In the genomic region with DNA sequence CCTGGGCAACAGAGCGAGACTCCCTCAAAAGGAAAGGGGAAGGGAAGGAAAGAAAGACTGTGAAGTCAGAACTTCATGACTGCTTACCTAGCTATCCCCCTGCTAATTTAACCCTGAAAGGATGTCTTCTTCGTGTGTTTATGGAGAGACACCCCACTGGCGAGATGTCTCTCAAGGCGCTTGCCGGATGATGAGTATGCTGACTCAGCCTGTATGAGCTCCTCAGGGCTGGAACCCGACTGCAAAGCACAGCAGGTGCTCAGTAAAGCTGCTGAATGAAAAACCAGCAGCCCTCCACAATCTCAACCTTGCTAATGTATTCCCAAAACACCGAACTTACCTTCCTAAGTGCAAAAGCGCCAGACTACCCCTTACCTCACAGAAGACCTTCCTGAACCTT, we compare ENCODE assay signal across 1 cellular context.
TF ChIP-seq lines count a peak whose summit lies in the region.

No MANE protein-coding gene starts in this region.

TF ChIP-seq in WTC11, 78 proteins besides CTCF, POLR2A, EP300 and RAD21 (continued from another document):
- TF ChIP-seq, protein P1, sequence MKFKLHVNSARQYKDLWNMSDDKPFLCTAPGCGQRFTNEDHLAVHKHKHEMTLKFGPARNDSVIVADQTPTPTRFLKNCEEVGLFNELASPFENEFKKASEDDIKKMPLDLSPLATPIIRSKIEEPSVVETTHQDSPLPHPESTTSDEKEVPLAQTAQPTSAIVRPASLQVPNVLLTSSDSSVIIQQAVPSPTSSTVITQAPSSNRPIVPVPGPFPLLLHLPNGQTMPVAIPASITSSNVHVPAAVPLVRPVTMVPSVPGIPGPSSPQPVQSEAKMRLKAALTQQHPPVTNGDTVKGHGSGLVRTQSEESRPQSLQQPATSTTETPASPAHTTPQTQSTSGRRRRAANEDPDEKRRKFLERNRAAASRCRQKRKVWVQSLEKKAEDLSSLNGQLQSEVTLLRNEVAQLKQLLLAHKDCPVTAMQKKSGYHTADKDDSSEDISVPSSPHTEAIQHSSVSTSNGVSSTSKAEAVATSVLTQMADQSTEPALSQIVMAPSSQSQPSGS (CRISPR knock-in tag; IDR thresholded peaks at IDR 0.05; ENCODE audit: borderline replicate concordance, low read depth), result no peak
- TF ChIP-seq, protein P2, sequence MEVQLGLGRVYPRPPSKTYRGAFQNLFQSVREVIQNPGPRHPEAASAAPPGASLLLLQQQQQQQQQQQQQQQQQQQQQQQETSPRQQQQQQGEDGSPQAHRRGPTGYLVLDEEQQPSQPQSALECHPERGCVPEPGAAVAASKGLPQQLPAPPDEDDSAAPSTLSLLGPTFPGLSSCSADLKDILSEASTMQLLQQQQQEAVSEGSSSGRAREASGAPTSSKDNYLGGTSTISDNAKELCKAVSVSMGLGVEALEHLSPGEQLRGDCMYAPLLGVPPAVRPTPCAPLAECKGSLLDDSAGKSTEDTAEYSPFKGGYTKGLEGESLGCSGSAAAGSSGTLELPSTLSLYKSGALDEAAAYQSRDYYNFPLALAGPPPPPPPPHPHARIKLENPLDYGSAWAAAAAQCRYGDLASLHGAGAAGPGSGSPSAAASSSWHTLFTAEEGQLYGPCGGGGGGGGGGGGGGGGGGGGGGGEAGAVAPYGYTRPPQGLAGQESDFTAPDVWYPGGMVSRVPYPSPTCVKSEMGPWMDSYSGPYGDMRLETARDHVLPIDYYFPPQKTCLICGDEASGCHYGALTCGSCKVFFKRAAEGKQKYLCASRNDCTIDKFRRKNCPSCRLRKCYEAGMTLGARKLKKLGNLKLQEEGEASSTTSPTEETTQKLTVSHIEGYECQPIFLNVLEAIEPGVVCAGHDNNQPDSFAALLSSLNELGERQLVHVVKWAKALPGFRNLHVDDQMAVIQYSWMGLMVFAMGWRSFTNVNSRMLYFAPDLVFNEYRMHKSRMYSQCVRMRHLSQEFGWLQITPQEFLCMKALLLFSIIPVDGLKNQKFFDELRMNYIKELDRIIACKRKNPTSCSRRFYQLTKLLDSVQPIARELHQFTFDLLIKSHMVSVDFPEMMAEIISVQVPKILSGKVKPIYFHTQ (CRISPR knock-in tag; IDR thresholded peaks at IDR 0.05), result no peak
